ENCODE assay signal across 23 cellular contexts in genomic region chrX:44010626-44011025, GRCh38. TPM values are rescaled to one million over a fixed set of nuclear protein-coding genes. Genes with fewer than 3 reads are reported as not detected.
"Had no signal": no experiment of that assay in that cellular context is flagged by ENCODE, and none has a peak within 500 bp of the region (broad histone marks: within the 10 kb centered on the region; RNA-seq: fewer than 3 reads in every experiment).

No MANE protein-coding gene starts in this region.

- DNase-seq: IMR-90, Karpas-422, KG1, MM.1S, NCI-H1092 treated with DMSO at 0.1 percent for 48 hours, NCI-H1436, NCI-H187, NCI-H2029, NCI-H2081 treated with DMSO at 0.1 percent for 48 hours, NCI-H2171, NCI-H226, NCI-H446, NCI-H510A, NCI-H524 treated with DMSO at 0.1 percent for 48 hours, NCI-H69, NCI-H774, SHP77 treated with DMSO at 0.1 percent for 48 hours, SJCRH30 had no signal

- FAIRE-seq: HepG2 had no signal

- H3K4me3 ChIP-seq: SJCRH30 had no signal

- H3K36me3 ChIP-seq: SJCRH30 had no signal

- H3K9me3 ChIP-seq: SJCRH30 had no signal

- H3K27me3 ChIP-seq: SJCRH30 had no signal

- H3K4me1 ChIP-seq: SJCRH30 had no signal

- ATAC-seq: HepG2, Panc1, Right ventricle myocardium inferior, SK-N-SH treated with all-trans-retinoic acid at 6 μM for 48 hours had no signal

- H3K27ac ChIP-seq: SJCRH30 had no signal

RNA-seq across cellular contexts. Expression of gene NDP, which starts 37.4 kb away (rescaled TPM):
- total RNA-seq: HepG2, HT1080, Right ventricle myocardium inferior had no signal
- polyA plus RNA-seq: HepG2 had no signal
